ENCODE assay signal across 1 cellular context in the genomic region with DNA sequence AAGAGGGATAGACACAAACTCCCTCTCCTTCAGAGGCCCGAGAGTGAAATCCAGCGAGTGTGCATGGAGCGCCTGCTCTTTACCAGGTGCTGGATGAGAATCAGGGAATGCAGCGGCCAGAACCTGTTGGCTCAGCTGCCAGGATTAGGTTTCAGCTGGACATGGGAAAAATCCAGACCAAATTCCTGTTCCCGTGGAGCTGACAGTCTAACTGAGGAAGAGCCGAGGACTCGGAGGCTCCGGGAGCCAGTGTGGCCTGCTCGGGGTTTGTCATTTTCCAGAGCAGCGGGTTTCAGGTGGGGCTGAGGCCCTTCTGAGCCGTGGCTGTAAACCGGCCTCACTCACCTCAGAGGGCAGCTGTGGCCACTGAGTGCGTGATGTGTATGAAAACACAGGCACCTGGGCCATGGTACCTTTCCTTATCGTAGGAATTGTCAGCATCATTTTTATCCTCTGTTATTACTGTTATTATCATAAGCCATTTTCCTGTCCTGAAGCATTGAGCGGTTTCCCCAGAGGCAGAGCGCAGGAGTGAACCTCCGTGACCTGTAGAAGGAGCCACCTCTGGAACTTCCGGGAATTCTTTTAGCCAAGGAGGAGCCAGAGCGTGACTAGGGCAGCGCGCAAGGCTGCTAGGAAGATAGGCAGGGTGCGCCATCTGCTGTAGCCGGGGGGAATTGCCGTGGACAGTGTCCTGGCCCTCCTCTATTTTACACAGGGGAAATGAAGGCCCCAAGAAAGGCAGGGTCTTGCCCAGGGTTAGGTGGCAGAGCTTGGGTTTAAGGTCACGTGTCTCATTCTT.
TF ChIP-seq lines count a peak whose summit lies in the region.

No MANE protein-coding gene starts in this region.

TF ChIP-seq in HepG2, 621 proteins besides CTCF, POLR2A, EP300 and RAD21 (continued from another document and continues in another):
- TF ChIP-seq, protein P1, sequence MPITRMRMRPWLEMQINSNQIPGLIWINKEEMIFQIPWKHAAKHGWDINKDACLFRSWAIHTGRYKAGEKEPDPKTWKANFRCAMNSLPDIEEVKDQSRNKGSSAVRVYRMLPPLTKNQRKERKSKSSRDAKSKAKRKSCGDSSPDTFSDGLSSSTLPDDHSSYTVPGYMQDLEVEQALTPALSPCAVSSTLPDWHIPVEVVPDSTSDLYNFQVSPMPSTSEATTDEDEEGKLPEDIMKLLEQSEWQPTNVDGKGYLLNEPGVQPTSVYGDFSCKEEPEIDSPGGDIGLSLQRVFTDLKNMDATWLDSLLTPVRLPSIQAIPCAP (CRISPR knock-in tag; IDR thresholded peaks at IDR 0.05; ENCODE audit: low read depth), result no peak
- no peak; the same call in 1 of the 2 replicates for TF ChIP-seq ZNF737 (CRISPR knock-in tag; IDR thresholded peaks at IDR 0.05; ENCODE audit: borderline replicate concordance)
- TF ChIP-seq ZNF260 (CRISPR knock-in tag; IDR thresholded peaks at IDR 0.05; ENCODE audit: borderline replicate concordance, low read depth), result no peak
- TF ChIP-seq ZMAT3 (CRISPR knock-in tag; conservative IDR thresholded peaks at IDR 0.05), result peak; percentile 87; the same call in 1 of the 2 replicates
- peak; percentile 77; the same call in 1 of the 2 replicates for TF ChIP-seq HES4 (CRISPR knock-in tag; IDR thresholded peaks at IDR 0.05; ENCODE audit: borderline replicate concordance)
- no peak for TF ChIP-seq NPAS2 (CRISPR knock-in tag; IDR thresholded peaks at IDR 0.05; ENCODE audit: borderline replicate concordance)
- TF ChIP-seq, protein P2, sequence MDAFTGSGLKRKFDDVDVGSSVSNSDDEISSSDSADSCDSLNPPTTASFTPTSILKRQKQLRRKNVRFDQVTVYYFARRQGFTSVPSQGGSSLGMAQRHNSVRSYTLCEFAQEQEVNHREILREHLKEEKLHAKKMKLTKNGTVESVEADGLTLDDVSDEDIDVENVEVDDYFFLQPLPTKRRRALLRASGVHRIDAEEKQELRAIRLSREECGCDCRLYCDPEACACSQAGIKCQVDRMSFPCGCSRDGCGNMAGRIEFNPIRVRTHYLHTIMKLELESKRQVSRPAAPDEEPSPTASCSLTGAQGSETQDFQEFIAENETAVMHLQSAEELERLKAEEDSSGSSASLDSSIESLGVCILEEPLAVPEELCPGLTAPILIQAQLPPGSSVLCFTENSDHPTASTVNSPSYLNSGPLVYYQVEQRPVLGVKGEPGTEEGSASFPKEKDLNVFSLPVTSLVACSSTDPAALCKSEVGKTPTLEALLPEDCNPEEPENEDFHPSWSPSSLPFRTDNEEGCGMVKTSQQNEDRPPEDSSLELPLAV (CRISPR knock-in tag; conservative IDR thresholded peaks at IDR 0.05; ENCODE audit: low read depth), result no peak
- peak; percentile 54; the same call in 1 of the 2 replicates for TF ChIP-seq ZNF317 (CRISPR knock-in tag; IDR thresholded peaks at IDR 0.05)
- TF ChIP-seq, protein P3, sequence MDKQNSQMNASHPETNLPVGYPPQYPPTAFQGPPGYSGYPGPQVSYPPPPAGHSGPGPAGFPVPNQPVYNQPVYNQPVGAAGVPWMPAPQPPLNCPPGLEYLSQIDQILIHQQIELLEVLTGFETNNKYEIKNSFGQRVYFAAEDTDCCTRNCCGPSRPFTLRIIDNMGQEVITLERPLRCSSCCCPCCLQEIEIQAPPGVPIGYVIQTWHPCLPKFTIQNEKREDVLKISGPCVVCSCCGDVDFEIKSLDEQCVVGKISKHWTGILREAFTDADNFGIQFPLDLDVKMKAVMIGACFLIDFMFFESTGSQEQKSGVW (CRISPR knock-in tag; IDR thresholded peaks at IDR 0.05; ENCODE audit: borderline replicate concordance), result no peak
- TF ChIP-seq CBX5 (CRISPR knock-in tag; IDR thresholded peaks at IDR 0.05; ENCODE audit: borderline replicate concordance), result no peak; the same call in 1 of the 2 replicates
- no peak; the same call in none of the 2 replicates for TF ChIP-seq HOXA5 (CRISPR knock-in tag; IDR thresholded peaks at IDR 0.05)
- TF ChIP-seq, protein P4, sequence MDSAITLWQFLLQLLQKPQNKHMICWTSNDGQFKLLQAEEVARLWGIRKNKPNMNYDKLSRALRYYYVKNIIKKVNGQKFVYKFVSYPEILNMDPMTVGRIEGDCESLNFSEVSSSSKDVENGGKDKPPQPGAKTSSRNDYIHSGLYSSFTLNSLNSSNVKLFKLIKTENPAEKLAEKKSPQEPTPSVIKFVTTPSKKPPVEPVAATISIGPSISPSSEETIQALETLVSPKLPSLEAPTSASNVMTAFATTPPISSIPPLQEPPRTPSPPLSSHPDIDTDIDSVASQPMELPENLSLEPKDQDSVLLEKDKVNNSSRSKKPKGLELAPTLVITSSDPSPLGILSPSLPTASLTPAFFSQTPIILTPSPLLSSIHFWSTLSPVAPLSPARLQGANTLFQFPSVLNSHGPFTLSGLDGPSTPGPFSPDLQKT (CRISPR knock-in tag; IDR thresholded peaks at IDR 0.05; ENCODE audit: borderline replicate concordance), result no peak
- TF ChIP-seq SMYD3 (CRISPR knock-in tag; IDR thresholded peaks at IDR 0.05), result 0 out of 2 replicates have a peak, but pooled peaks have one; percentile 57
- TF ChIP-seq SNAI1 (CRISPR knock-in tag; IDR thresholded peaks at IDR 0.05; ENCODE audit: borderline replicate concordance), result 0 out of 2 replicates have a peak, but pooled peaks have one; percentile 46
- peak; percentile 66; the same call in 1 of the 2 replicates for TF ChIP-seq FOXK1 (CRISPR knock-in tag; IDR thresholded peaks at IDR 0.05; ENCODE audit: borderline replicate concordance, low read depth)
- TF ChIP-seq ZNF136 (CRISPR knock-in tag; IDR thresholded peaks at IDR 0.05; ENCODE audit: low read depth), result peak; percentile 91; the same call in 1 of the 2 replicates
- TF ChIP-seq, protein P5, sequence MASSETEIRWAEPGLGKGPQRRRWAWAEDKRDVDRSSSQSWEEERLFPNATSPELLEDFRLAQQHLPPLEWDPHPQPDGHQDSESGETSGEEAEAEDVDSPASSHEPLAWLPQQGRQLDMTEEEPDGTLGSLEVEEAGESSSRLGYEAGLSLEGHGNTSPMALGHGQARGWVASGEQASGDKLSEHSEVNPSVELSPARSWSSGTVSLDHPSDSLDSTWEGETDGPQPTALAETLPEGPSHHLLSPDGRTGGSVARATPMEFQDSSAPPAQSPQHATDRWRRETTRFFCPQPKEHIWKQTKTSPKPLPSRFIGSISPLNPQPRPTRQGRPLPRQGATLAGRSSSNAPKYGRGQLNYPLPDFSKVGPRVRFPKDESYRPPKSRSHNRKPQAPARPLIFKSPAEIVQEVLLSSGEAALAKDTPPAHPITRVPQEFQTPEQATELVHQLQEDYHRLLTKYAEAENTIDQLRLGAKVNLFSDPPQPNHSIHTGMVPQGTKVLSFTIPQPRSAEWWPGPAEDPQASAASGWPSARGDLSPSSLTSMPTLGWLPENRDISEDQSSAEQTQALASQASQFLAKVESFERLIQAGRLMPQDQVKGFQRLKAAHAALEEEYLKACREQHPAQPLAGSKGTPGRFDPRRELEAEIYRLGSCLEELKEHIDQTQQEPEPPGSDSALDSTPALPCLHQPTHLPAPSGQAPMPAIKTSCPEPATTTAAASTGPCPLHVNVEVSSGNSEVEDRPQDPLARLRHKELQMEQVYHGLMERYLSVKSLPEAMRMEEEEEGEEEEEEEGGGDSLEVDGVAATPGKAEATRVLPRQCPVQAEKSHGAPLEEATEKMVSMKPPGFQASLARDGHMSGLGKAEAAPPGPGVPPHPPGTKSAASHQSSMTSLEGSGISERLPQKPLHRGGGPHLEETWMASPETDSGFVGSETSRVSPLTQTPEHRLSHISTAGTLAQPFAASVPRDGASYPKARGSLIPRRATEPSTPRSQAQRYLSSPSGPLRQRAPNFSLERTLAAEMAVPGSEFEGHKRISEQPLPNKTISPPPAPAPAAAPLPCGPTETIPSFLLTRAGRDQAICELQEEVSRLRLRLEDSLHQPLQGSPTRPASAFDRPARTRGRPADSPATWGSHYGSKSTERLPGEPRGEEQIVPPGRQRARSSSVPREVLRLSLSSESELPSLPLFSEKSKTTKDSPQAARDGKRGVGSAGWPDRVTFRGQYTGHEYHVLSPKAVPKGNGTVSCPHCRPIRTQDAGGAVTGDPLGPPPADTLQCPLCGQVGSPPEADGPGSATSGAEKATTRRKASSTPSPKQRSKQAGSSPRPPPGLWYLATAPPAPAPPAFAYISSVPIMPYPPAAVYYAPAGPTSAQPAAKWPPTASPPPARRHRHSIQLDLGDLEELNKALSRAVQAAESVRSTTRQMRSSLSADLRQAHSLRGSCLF (CRISPR knock-in tag; IDR thresholded peaks at IDR 0.05; ENCODE audit: borderline replicate concordance), result no peak
- TF ChIP-seq SRSF1 (optimal IDR thresholded peaks at IDR 0.05; ENCODE audit: low read depth, low read length), result no peak
- TF ChIP-seq, protein P6, sequence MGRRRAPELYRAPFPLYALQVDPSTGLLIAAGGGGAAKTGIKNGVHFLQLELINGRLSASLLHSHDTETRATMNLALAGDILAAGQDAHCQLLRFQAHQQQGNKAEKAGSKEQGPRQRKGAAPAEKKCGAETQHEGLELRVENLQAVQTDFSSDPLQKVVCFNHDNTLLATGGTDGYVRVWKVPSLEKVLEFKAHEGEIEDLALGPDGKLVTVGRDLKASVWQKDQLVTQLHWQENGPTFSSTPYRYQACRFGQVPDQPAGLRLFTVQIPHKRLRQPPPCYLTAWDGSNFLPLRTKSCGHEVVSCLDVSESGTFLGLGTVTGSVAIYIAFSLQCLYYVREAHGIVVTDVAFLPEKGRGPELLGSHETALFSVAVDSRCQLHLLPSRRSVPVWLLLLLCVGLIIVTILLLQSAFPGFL (CRISPR knock-in tag; IDR thresholded peaks at IDR 0.05), result no peak
- TF ChIP-seq FOXP1 (IDR thresholded peaks at IDR 0.05), result no peak
- peak; percentile 40; the same call in 1 of the 2 replicates for TF ChIP-seq FOXP1 (CRISPR knock-in tag; IDR thresholded peaks at IDR 0.05)
- TF ChIP-seq, protein P7, sequence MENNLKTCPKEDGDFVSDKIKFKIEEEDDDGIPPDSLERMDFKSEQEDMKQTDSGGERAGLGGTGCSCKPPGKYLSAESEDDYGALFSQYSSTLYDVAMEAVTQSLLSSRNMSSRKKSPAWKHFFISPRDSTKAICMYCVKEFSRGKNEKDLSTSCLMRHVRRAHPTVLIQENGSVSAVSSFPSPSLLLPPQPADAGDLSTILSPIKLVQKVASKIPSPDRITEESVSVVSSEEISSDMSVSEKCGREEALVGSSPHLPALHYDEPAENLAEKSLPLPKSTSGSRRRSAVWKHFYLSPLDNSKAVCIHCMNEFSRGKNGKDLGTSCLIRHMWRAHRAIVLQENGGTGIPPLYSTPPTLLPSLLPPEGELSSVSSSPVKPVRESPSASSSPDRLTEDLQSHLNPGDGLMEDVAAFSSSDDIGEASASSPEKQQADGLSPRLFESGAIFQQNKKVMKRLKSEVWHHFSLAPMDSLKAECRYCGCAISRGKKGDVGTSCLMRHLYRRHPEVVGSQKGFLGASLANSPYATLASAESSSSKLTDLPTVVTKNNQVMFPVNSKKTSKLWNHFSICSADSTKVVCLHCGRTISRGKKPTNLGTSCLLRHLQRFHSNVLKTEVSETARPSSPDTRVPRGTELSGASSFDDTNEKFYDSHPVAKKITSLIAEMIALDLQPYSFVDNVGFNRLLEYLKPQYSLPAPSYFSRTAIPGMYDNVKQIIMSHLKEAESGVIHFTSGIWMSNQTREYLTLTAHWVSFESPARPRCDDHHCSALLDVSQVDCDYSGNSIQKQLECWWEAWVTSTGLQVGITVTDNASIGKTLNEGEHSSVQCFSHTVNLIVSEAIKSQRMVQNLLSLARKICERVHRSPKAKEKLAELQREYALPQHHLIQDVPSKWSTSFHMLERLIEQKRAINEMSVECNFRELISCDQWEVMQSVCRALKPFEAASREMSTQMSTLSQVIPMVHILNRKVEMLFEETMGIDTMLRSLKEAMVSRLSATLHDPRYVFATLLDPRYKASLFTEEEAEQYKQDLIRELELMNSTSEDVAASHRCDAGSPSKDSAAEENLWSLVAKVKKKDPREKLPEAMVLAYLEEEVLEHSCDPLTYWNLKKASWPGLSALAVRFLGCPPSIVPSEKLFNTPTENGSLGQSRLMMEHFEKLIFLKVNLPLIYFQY (CRISPR knock-in tag; IDR thresholded peaks at IDR 0.05; ENCODE audit: borderline replicate concordance), result no peak; the same call in 1 of the 2 replicates
- peak; percentile 80; the same call in 1 of the 2 replicates for TF ChIP-seq TOE1 (CRISPR knock-in tag; IDR thresholded peaks at IDR 0.05)
- peak; percentile 79; the same call in 1 of the 2 replicates for TF ChIP-seq NCOA1 (CRISPR knock-in tag; IDR thresholded peaks at IDR 0.05)
- TF ChIP-seq RBM22 (optimal IDR thresholded peaks at IDR 0.05; ENCODE audit: low read length), result peak; percentile 52
- TF ChIP-seq, protein P8, sequence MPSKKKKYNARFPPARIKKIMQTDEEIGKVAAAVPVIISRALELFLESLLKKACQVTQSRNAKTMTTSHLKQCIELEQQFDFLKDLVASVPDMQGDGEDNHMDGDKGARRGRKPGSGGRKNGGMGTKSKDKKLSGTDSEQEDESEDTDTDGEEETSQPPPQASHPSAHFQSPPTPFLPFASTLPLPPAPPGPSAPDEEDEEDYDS (CRISPR knock-in tag; IDR thresholded peaks at IDR 0.05), result peak; percentile 86
- TF ChIP-seq DPF2 (CRISPR knock-in tag; IDR thresholded peaks at IDR 0.05; ENCODE audit: borderline replicate concordance, low read depth), result 0 out of 2 replicates have a peak, but pooled peaks have one; percentile 28
- TF ChIP-seq SP5 (CRISPR knock-in tag; IDR thresholded peaks at IDR 0.05; ENCODE audit: borderline replicate concordance, low read depth), result peak; percentile 31
- TF ChIP-seq TARDBP (CRISPR knock-in tag; IDR thresholded peaks at IDR 0.05), result 0 out of 2 replicates have a peak, but pooled peaks have one; percentile 69
- peak; percentile 71 for TF ChIP-seq ZBTB42 (CRISPR knock-in tag; IDR thresholded peaks at IDR 0.05)
- TF ChIP-seq, protein P9, sequence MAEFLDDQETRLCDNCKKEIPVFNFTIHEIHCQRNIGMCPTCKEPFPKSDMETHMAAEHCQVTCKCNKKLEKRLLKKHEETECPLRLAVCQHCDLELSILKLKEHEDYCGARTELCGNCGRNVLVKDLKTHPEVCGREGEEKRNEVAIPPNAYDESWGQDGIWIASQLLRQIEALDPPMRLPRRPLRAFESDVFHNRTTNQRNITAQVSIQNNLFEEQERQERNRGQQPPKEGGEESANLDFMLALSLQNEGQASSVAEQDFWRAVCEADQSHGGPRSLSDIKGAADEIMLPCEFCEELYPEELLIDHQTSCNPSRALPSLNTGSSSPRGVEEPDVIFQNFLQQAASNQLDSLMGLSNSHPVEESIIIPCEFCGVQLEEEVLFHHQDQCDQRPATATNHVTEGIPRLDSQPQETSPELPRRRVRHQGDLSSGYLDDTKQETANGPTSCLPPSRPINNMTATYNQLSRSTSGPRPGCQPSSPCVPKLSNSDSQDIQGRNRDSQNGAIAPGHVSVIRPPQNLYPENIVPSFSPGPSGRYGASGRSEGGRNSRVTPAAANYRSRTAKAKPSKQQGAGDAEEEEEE (CRISPR knock-in tag; IDR thresholded peaks at IDR 0.05; ENCODE audit: borderline replicate concordance), result no peak
- no peak for TF ChIP-seq PHB2 (IDR thresholded peaks at IDR 0.05; ENCODE audit: partially characterized antibody)
- TF ChIP-seq ZNF296 (CRISPR knock-in tag; conservative IDR thresholded peaks at IDR 0.05), result no peak
- TF ChIP-seq, protein P10, sequence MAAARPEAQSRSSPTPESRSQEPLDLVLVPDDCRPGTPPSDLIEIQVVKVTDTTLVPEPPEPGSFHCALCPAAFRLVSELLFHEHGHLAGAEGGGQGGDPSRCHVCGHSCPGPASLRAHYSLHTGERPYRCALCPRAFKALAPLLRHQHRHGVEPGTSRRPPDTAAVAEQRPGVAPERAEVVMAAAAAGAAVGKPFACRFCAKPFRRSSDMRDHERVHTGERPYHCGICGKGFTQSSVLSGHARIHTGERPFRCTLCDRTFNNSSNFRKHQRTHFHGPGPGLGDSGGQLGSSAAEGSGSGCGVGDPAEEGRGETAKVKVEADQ (CRISPR knock-in tag; IDR thresholded peaks at IDR 0.05; ENCODE audit: borderline replicate concordance), result peak; percentile 97
- TF ChIP-seq SAP130 (CRISPR knock-in tag; IDR thresholded peaks at IDR 0.05; ENCODE audit: low read depth), result peak; percentile 97
